Comparison of ENCODE assay signal across 26 cellular contexts in the genomic region with DNA sequence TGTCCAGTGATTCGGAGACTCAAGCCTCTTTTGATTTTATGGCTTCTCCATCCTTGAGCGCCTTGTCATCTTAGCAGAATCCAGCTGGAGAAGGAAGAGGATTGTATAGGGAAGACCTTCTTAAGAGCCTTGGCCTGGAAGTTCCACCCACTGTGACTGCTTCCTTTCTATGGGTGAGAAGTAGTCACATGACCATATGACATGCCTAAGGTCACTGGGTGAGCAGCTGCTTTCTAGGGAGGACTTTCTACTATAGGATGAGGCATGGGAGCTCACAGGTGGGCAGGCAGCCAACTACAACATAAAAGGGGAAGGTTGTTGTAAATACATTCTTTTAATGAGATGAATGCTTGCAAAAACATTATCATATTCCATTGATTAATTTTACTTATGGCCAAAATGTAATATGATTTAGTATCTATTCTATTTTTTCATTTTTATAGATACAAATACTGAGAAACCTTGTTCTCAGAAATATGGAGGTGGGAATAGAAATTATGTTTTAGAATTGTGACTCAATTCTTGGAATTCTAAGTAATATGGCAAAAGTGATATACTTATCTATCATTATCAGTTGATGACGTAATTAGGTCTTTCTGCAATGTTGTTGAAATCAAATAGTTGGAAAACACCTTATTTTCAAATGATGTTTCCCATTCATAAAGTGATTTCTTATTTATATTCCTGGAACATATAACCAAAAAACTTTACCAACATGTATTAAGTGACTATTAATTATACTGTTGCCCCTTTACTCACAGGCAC. TPM values are rescaled to one million over a fixed set of nuclear protein-coding genes. Genes with fewer than 3 reads are reported as not detected.
DNase-seq lines count a peak whose midpoint lies in the region; ATAC-seq, FAIRE-seq and TF ChIP-seq lines count a peak whose summit lies in the region.
"Had no signal": no experiment of that assay in that cellular context is flagged by ENCODE, and none has a peak within 500 bp of the region (broad histone marks: within the 10 kb centered on the region; RNA-seq: fewer than 3 reads in every experiment).

No MANE protein-coding gene starts in this region.

- no peak overlapping the region for H3K4me2 ChIP-seq in HepG2 (ENCODE audit: low read depth, low read length)

- H3K36me3 ChIP-seq in HepG2 (replicated peaks in 1 of 2; ENCODE audit: control insufficient read depth in 1 of 2, insufficient read depth in 2 of 2, low read length in 2 of 2) (no peaks in the 10 kb centered on the region), right lobe of liver (no peaks in the 10 kb centered on the region), vagina (no peaks in the 10 kb centered on the region)
- H3K36me3 ChIP-seq: left lung, pancreas, right atrium auricular region, stomach, tibial nerve had no signal

- no peak overlapping the region for H2AFZ ChIP-seq in HepG2 (ENCODE audit: low read length)

- TF ChIP-seq POLR2A in HepG2 (IDR thresholded peaks at IDR 0.05; ENCODE audit: insufficient read depth in 1 of 2, low read depth in 2 of 2, low read length in 2 of 2) (no peak), right lobe of liver (IDR thresholded peaks at IDR 0.05) (no peak), vagina (IDR thresholded peaks at IDR 0.05) (no peak)

- no peak overlapping the region for H3K27ac Mint-ChIP-seq in activated T-helper 17 cell treated with anti-CD3 and anti-CD28 coated beads, Interleukin-2, amount 50 U/mL, for 72 hours
- no peak overlapping the region for H3K27ac Mint-ChIP-seq in effector memory CD8-positive, alpha-beta T cell
- H3K27ac Mint-ChIP-seq: activated naive CD4-positive, alpha-beta T cell treated with anti-CD3 and anti-CD28 coated beads, Interleukin-2, amount 10 ng/mL, durations not matched to agents 7 days and 5 days; activated T-cell treated with anti-CD3 and anti-CD28 coated beads, Interleukin-2, amount 50 U/mL, for 72 hours; CD4-positive, alpha-beta memory T cell; IgD-negative memory B cell; natural killer cell treated with Interleukin-12 subunit alpha and Interleukin-12 subunit beta and Interleukin-15 and Interleukin-18, amount 100 ng/mL, for 72 hours had no signal

- peaks cover 3% of the 10 kb centered on the region; the same call in 1 of the 2 replicates for H4K20me1 ChIP-seq in HepG2 (ENCODE audit: insufficient read depth, low read length)

- H3K27me3 Mint-ChIP-seq in activated T-helper 17 cell treated with anti-CD3 and anti-CD28 coated beads, Interleukin-2, amount 50 U/mL, for 72 hours: no peaks in the 10 kb centered on the region
- H3K27me3 Mint-ChIP-seq in effector memory CD8-positive, alpha-beta T cell: no peaks in the 10 kb centered on the region
- H3K27me3 Mint-ChIP-seq: activated naive CD4-positive, alpha-beta T cell treated with anti-CD3 and anti-CD28 coated beads, Interleukin-2, amount 10 ng/mL, durations not matched to agents 7 days and 5 days; CD4-positive, alpha-beta memory T cell; IgD-negative memory B cell; natural killer cell treated with Interleukin-12 subunit alpha and Interleukin-12 subunit beta and Interleukin-15 and Interleukin-18, amount 100 ng/mL, for 72 hours had no signal

- CTCF ChIA-PET in HepG2 (lab: Yijun Ruan, JAX; ENCODE audit: low intra/inter-chr PET ratio, low total read pairs): interaction anchor here (3.5 kb wide), 1 partner anchor 218 kb away, joined by 62 read pairs; no protein-coding TSS in a partner anchor

- TF ChIP-seq RAD21 in HepG2 (CRISPR knock-in tag; IDR thresholded peaks at IDR 0.05): no peak

- H3K9ac ChIP-seq in HepG2 (ENCODE audit: insufficient read depth, low read depth, low read length): no peak overlapping the region

- H3K79me2 ChIP-seq in HepG2 (ENCODE audit: insufficient read depth, low read length): no peaks in the 10 kb centered on the region

- H3K4me1 ChIP-seq in HepG2 (ENCODE audit: insufficient read depth, low read length) (peaks cover 14% of the 10 kb centered on the region), right lobe of liver (no peaks in the 10 kb centered on the region), vagina (no peaks in the 10 kb centered on the region)
- H3K4me1 ChIP-seq: left lung, pancreas, right atrium auricular region, tibial nerve had no signal

- H3K4me1 Mint-ChIP-seq in activated T-helper 17 cell treated with anti-CD3 and anti-CD28 coated beads, Interleukin-2, amount 50 U/mL, for 72 hours: no peaks in the 10 kb centered on the region
- peaks cover 0 to 2% of the 10 kb centered on the region in 2 donors for H3K4me1 Mint-ChIP-seq in effector memory CD8-positive, alpha-beta T cell (ENCODE audit: low read depth in 2 of 2)
- H3K4me1 Mint-ChIP-seq: activated naive CD4-positive, alpha-beta T cell treated with anti-CD3 and anti-CD28 coated beads, Interleukin-2, amount 10 ng/mL, durations not matched to agents 7 days and 5 days had no signal

- 85% methylated on average over 3 of the region's 3 CpGs for WGBS in HepG2 (ENCODE audit: low lambda C conversion rate)
- 74% methylated on average over 2 of the region's 3 CpGs for WGBS in right lobe of liver (ENCODE audit: insufficient coverage, low coverage, low lambda C conversion rate, missing lambda C conversion rate)

- H3K27ac ChIP-seq in HepG2 (ENCODE audit: extremely low read length, insufficient read depth, low read length) (no peak overlapping the region), right lobe of liver (no peak overlapping the region), vagina (no peak overlapping the region)
- H3K27ac ChIP-seq: epithelial cell of prostate, left lung, pancreas, right atrium auricular region, stomach, tibial nerve had no signal

- no peak for FAIRE-seq in HepG2 (lab: Jason Lieb, UNC)
- FAIRE-seq: pancreas had no signal

- no peaks in the 10 kb centered on the region for H3K9me3 Mint-ChIP-seq in activated T-helper 17 cell treated with anti-CD3 and anti-CD28 coated beads, Interleukin-2, amount 50 U/mL, for 72 hours
- no peaks in the 10 kb centered on the region for H3K9me3 Mint-ChIP-seq in effector memory CD8-positive, alpha-beta T cell
- H3K9me3 Mint-ChIP-seq: activated naive CD4-positive, alpha-beta T cell treated with anti-CD3 and anti-CD28 coated beads, Interleukin-2, amount 10 ng/mL, durations not matched to agents 7 days and 5 days; activated T-cell treated with anti-CD3 and anti-CD28 coated beads, Interleukin-2, amount 50 U/mL, for 72 hours; CD4-positive, alpha-beta memory T cell; natural killer cell treated with Interleukin-12 subunit alpha and Interleukin-12 subunit beta and Interleukin-15 and Interleukin-18, amount 100 ng/mL, for 72 hours had no signal

- H3K27me3 ChIP-seq in HepG2 (ENCODE audit: control insufficient read depth in 1 of 2, insufficient read depth in 2 of 2, low read length in 2 of 2) (no peaks in the 10 kb centered on the region), right lobe of liver (no peaks in the 10 kb centered on the region), vagina (no peaks in the 10 kb centered on the region)
- H3K27me3 ChIP-seq: left lung, pancreas, right atrium auricular region, stomach had no signal

- POLR2A ChIA-PET in HepG2 (lab: Yijun Ruan, JAX): no interaction called here

- H3K4me3 ChIP-seq in HepG2 (replicated peaks in 1 of 3; ENCODE audit: insufficient read depth in 1 of 3, low read depth in 2 of 3, low read length in 3 of 3): no peak overlapping the region
- H3K4me3 ChIP-seq in right lobe of liver: no peak overlapping the region
- H3K4me3 ChIP-seq in vagina: no peak overlapping the region
- H3K4me3 ChIP-seq: left lung, pancreas, right atrium auricular region, stomach, tibial nerve had no signal

- ATAC-seq in HepG2 (no peak), right lobe of liver (no peak)
- peak; percentile 47 for ATAC-seq in activated T-helper 17 cell treated with anti-CD3 and anti-CD28 coated beads, Interleukin-2, amount 50 U/mL, for 72 hours (replicated peaks)
- ATAC-seq in effector memory CD8-positive, alpha-beta T cell (replicated peaks): no peak
- ATAC-seq: activated T-cell treated with anti-CD3 and anti-CD28 coated beads, Interleukin-2, amount 50 U/mL, for 72 hours; left lung; natural killer cell treated with Interleukin-12 subunit alpha and Interleukin-12 subunit beta and Interleukin-15 and Interleukin-18, amount 100 ng/mL, for 72 hours; pancreas had no signal

- H3K9me3 ChIP-seq in HepG2 (ENCODE audit: low read length) (no peaks in the 10 kb centered on the region), right lobe of liver (no peaks in the 10 kb centered on the region), vagina (no peaks in the 10 kb centered on the region)
- H3K9me3 ChIP-seq: left lung, pancreas, right atrium auricular region, stomach, tibial nerve had no signal

- in situ Hi-C loops in HepG2 (cut with HindIII; ENCODE audit: extremely low pct_ligation_motif_present, low pct_unique_long_range_greater_than_20kb): no loop called here

- intact Hi-C loops in HepG2 (cut with micrococcal nuclease; ENCODE audit: unreplicated experiment): no loop called here
- intact Hi-C loops in right lobe of liver (cut with DNase I): no loop called here
- intact Hi-C loops in vagina (cut with DNase I): no loop called here

- no TSS peak for BruUV-seq in HepG2 (replicated peaks; lab: Mats Ljungman, UMichigan)

- TF ChIP-seq CTCF in HepG2 (CRISPR knock-in tag; IDR thresholded peaks at IDR 0.05) (no peak), right lobe of liver (IDR thresholded peaks at IDR 0.05) (no peak), vagina (IDR thresholded peaks at IDR 0.05) (no peak)

- no peak for DNase-seq in HepG2 (ENCODE audit: low spot score)
- DNase-seq in right lobe of liver: no peak
- peak; percentile 26 for DNase-seq in LHCN-M2 (ENCODE audit: low read depth)
- DNase-seq in stimulated activated CD8-positive, alpha-beta memory T cell treated with anti-CD3 and anti-CD28 coated beads, Interleukin-4, amount 100 ng/mL, for 48 hours: peak; percentile 28
- DNase-seq in Ammon's horn (ENCODE audit: low spot score): no peak
- no peak for DNase-seq in effector memory CD8-positive, alpha-beta T cell
- no peak for DNase-seq in vagina (ENCODE audit: extremely low spot score in 2 of 2)
- DNase-seq: activated naive CD4-positive, alpha-beta T cell treated with anti-CD3 and anti-CD28 coated beads, Interleukin-2, amount 10 ng/mL, durations not matched to agents 7 days and 5 days; activated T-cell treated with anti-CD3 and anti-CD28 coated beads, Interleukin-2, amount 50 U/mL, for 72 hours; CD4-positive, alpha-beta memory T cell; DMS79; foreskin melanocyte; GOT3; left lung; midbrain; MV-4-11; pancreas; SHP77 treated with DMSO at 0.1 percent for 48 hours; stimulated activated CD4-positive, alpha-beta T cell treated with anti-CD3 and anti-CD28 coated beads, Interleukin-12 subunit alpha, Interleukin-12 subunit beta, amount 100 ng/mL, for 4 hours; stomach had no signal

- no peaks in the 10 kb centered on the region for H3K36me3 Mint-ChIP-seq in activated T-helper 17 cell treated with anti-CD3 and anti-CD28 coated beads, Interleukin-2, amount 50 U/mL, for 72 hours (ENCODE audit: low read depth)
- H3K36me3 Mint-ChIP-seq in effector memory CD8-positive, alpha-beta T cell (ENCODE audit: insufficient read depth): no peaks in the 10 kb centered on the region
- H3K36me3 Mint-ChIP-seq: activated naive CD4-positive, alpha-beta T cell treated with anti-CD3 and anti-CD28 coated beads, Interleukin-2, amount 10 ng/mL, durations not matched to agents 7 days and 5 days; IgD-negative memory B cell; natural killer cell treated with Interleukin-12 subunit alpha and Interleukin-12 subunit beta and Interleukin-15 and Interleukin-18, amount 100 ng/mL, for 72 hours had no signal

- no peak for TF ChIP-seq EP300 in HepG2 (IDR thresholded peaks at IDR 0.05; ENCODE audit: low read depth in 2 of 2, low read length in 2 of 2)
- TF ChIP-seq EP300 in HepG2 (CRISPR knock-in tag; IDR thresholded peaks at IDR 0.05; ENCODE audit: borderline replicate concordance): no peak

- no peak overlapping the region for H3K4me3 Mint-ChIP-seq in activated T-helper 17 cell treated with anti-CD3 and anti-CD28 coated beads, Interleukin-2, amount 50 U/mL, for 72 hours
- H3K4me3 Mint-ChIP-seq in effector memory CD8-positive, alpha-beta T cell: no peak overlapping the region
- H3K4me3 Mint-ChIP-seq: activated naive CD4-positive, alpha-beta T cell treated with anti-CD3 and anti-CD28 coated beads, Interleukin-2, amount 10 ng/mL, durations not matched to agents 7 days and 5 days; activated T-cell treated with anti-CD3 and anti-CD28 coated beads, Interleukin-2, amount 50 U/mL, for 72 hours; CD4-positive, alpha-beta memory T cell; IgD-negative memory B cell; natural killer cell treated with Interleukin-12 subunit alpha and Interleukin-12 subunit beta and Interleukin-15 and Interleukin-18, amount 100 ng/mL, for 72 hours had no signal

RNA-seq across cellular contexts. Expression of a gene that starts 53.6 kb away (rescaled TPM):
- total RNA-seq in HepG2 (2016; rRNA removed; fragmentation: Illumina TruSeq; extraction: Trizol) (0.13 and 0.15 TPM in 2 replicates), right lobe of liver (under 1 TPM in 3 of 6 experiments, not detected in 3; 0.06 to 0.12 (median 0.07) TPM), LHCN-M2 (2014; rRNA removed) (0.26 and 0.52 TPM in 2 replicates), vagina (0.74 TPM)
- total RNA-seq in HepG2 (2016; cell fraction: cytosol; rRNA removed; fragmentation: Illumina TruSeq; extraction: Trizol; ENCODE audit: low read depth): 0.09 and 0.20 TPM in 2 replicates
- total RNA-seq in HepG2 (2016; cell fraction: insoluble cytoplasmic fraction; rRNA removed; fragmentation: Illumina TruSeq; extraction: Trizol): 0.07 and 0.15 TPM in 2 replicates
- 0.22 and 0.28 TPM in 2 replicates for total RNA-seq in HepG2 (2016; cell fraction: membrane; rRNA removed; fragmentation: Illumina TruSeq; extraction: Trizol)
- total RNA-seq in HepG2 (2016; cell fraction: nucleus; rRNA removed; fragmentation: Illumina TruSeq; extraction: Trizol): 0.19 and 0.22 TPM in 2 replicates
- 0.16 and 0.18 TPM in 2 replicates for polyA plus RNA-seq in HepG2 (2011; rRNA removed)
- 0.07 and 0.15 TPM in 2 replicates for polyA plus RNA-seq in HepG2 (2011; cell fraction: cytosol; rRNA removed)
- polyA plus RNA-seq in HepG2 (2011; cell fraction: nucleus; rRNA removed): 0.34 and 0.52 TPM in 2 replicates
- polyA plus RNA-seq in HepG2 (2012): 0.23 and 0.40 TPM in 2 replicates
- polyA plus RNA-seq in HepG2 (2016; cell fraction: cytosol; fragmentation: Illumina TruSeq; extraction: Trizol; ENCODE audit: low read depth): 0.02 TPM in 1 of 2 replicates, not detected in the other
- polyA plus RNA-seq in HepG2 (2016; cell fraction: insoluble cytoplasmic fraction; fragmentation: Illumina TruSeq; extraction: Trizol; ENCODE audit: low read depth): 0.07 and 0.09 TPM in 2 replicates
- polyA plus RNA-seq in HepG2 (2016; cell fraction: membrane; fragmentation: Illumina TruSeq; extraction: Trizol; ENCODE audit: low read depth): 0.05 and 0.07 TPM in 2 replicates
- polyA plus RNA-seq in HepG2 (2016; cell fraction: nucleus; fragmentation: Illumina TruSeq; extraction: Trizol; ENCODE audit: insufficient read depth, low read depth): 0.18 and 0.19 TPM in 2 replicates
- 0.24 and 0.87 TPM in 2 replicates for polyA minus RNA-seq in HepG2 (2011; rRNA and poly(A)+ RNA removed; ENCODE audit: low replicate concordance)
- 0.18 and 0.30 TPM in 2 replicates for polyA minus RNA-seq in HepG2 (2011; cell fraction: cytosol; rRNA and poly(A)+ RNA removed)
- polyA minus RNA-seq in HepG2 (2011; cell fraction: nucleus; rRNA and poly(A)+ RNA removed): 0.50 and 0.64 TPM in 2 replicates
- polyA plus RNA-seq in LHCN-M2 (2012): 0.26 TPM
- under 1 TPM; 0.77 to 0.93 TPM for total RNA-seq in activated T-helper 17 cell treated with anti-CD3 and anti-CD28 coated beads, Interleukin-2, amount 50 U/mL, for 72 hours

Comparison
In these comparisons a context has a peak if more than half of its experiments do, and no peak if none do; other contexts are left out.
1. DNase-seq: peak in LHCN-M2 (single experiment) and stimulated activated CD8-positive, alpha-beta memory T cell treated with anti-CD3 and anti-CD28 coated beads, Interleukin-4, amount 100 ng/mL, for 48 hours (single experiment); none in HepG2 (single experiment), right lobe of liver (0 of 3), Ammon's horn (single experiment), effector memory CD8-positive, alpha-beta T cell (0 of 3) and vagina (0 of 2).